Comparison of ENCODE assay signal across 10 cellular contexts in genomic region chr7:98202367-98203195, GRCh38. TPM values are rescaled to one million over a fixed set of nuclear protein-coding genes. Genes with fewer than 3 reads are reported as not detected.
DNase-seq lines count a peak whose midpoint lies in the region; ATAC-seq and TF ChIP-seq lines count a peak whose summit lies in the region.
"Had no signal": no experiment of that assay in that cellular context is flagged by ENCODE, and none has a peak within 500 bp of the region (broad histone marks: within the 10 kb centered on the region; RNA-seq: fewer than 3 reads in every experiment).

No MANE protein-coding gene starts in this region.

- POLR2A ChIA-PET in activated CD8-positive, alpha-beta T cell treated with anti-CD3 and anti-CD28 coated beads for 36 hours (lab: Charles Lee) = interaction anchor here (0.6 to 1.6 kb wide), 5 partner anchors 9 to 330 kb away, joined by 3 to 4 read pairs (median 3); partner anchors contain the start of gene BHLHA15
- POLR2A ChIA-PET in naive thymus-derived CD8-positive, alpha-beta T cell (lab: Charles Lee) = interaction anchor here (0.5 to 5.4 kb wide), 19 partner anchors 8 to 786 kb away, joined by 3 to 84 read pairs (median 5); partner anchors contain the start of genes BHLHA15, TECPR1 and TRRAP

- peaks cover 53% of the 10 kb centered on the region for H3K4me1 Mint-ChIP-seq in activated CD8-positive, alpha-beta T cell treated with anti-CD3 and anti-CD28 coated beads for 36 hours (ENCODE audit: low read depth)
- peaks cover 36 to 77% (median 70%) of the 10 kb centered on the region in 4 donors for H3K4me1 Mint-ChIP-seq in naive thymus-derived CD8-positive, alpha-beta T cell

- peak overlapping the region in 1 of 10 experiments; percentile 42; a peak in 1 of 20 replicates for H3K4me3 ChIP-seq in BLaER1 treated with 17β-estradiol and CSF1 and Interleukin-3, amounts not matched to agents 10 nM and 100 nM
- H3K4me3 ChIP-seq: pancreas had no signal

- peak; percentile 87 for ATAC-seq in GM21367 (IDR thresholded peaks at IDR 0.05; ENCODE audit: unreplicated experiment)
- ATAC-seq in HG03575 (IDR thresholded peaks at IDR 0.05; ENCODE audit: extremely low read depth, insufficient number of reproducible peaks, low FRiP score, unreplicated experiment) = peak; percentile 76
- ATAC-seq in activated CD8-positive, alpha-beta T cell treated with anti-CD3 and anti-CD28 coated beads for 36 hours = peak; percentile 84
- ATAC-seq in naive thymus-derived CD8-positive, alpha-beta T cell = peak; percentile 92

- H3K9me3 ChIP-seq in BLaER1 treated with 17β-estradiol and CSF1 and Interleukin-3, amounts not matched to agents 10 nM and 100 nM (replicated peaks in 1 of 11) = peaks cover 0 to 8% (median 7%) of the 10 kb centered on the region in 11 experiments; a peak in 13 of 22 replicates
- H3K9me3 ChIP-seq: pancreas had no signal

- H3K9me3 Mint-ChIP-seq in activated CD8-positive, alpha-beta T cell treated with anti-CD3 and anti-CD28 coated beads for 36 hours = peaks cover 4% of the 10 kb centered on the region
- peaks cover 0 to 4% (median 0%) of the 10 kb centered on the region in 9 donors for H3K9me3 Mint-ChIP-seq in naive thymus-derived CD8-positive, alpha-beta T cell

- H3K27ac Mint-ChIP-seq in activated CD8-positive, alpha-beta T cell treated with anti-CD3 and anti-CD28 coated beads for 36 hours = peak overlapping the region; percentile 91
- H3K27ac Mint-ChIP-seq in naive thymus-derived CD8-positive, alpha-beta T cell = peak overlapping the region; percentile 78 to 98 (median 96)

- peak overlapping the region in 7 of 11 experiments; percentile 13 to 59 (median 34); a peak in 11 of 22 replicates for H3K27ac ChIP-seq in BLaER1 treated with 17β-estradiol and CSF1 and Interleukin-3, amounts not matched to agents 10 nM and 100 nM
- H3K27ac ChIP-seq: pancreas had no signal

- H3K36me3 ChIP-seq in BLaER1 treated with 17β-estradiol and CSF1 and Interleukin-3, amounts not matched to agents 10 nM and 100 nM = peaks cover 24 to 60% (median 54%) of the 10 kb centered on the region in 11 experiments

- 0 out of 22 replicates have a peak, but pooled peaks cover 0 to 7% (median 0%) of the 10 kb centered on the region in 11 experiments for H3K27me3 ChIP-seq in BLaER1 treated with 17β-estradiol and CSF1 and Interleukin-3, amounts not matched to agents 10 nM and 100 nM
- H3K27me3 ChIP-seq: pancreas had no signal

- peaks cover 39% of the 10 kb centered on the region for H3K36me3 Mint-ChIP-seq in activated CD8-positive, alpha-beta T cell treated with anti-CD3 and anti-CD28 coated beads for 36 hours (ENCODE audit: low read depth)
- peaks cover 0 to 26% (median 15%) of the 10 kb centered on the region in 3 donors for H3K36me3 Mint-ChIP-seq in naive thymus-derived CD8-positive, alpha-beta T cell

- CTCF ChIA-PET in activated CD8-positive, alpha-beta T cell treated with anti-CD3 and anti-CD28 coated beads for 36 hours (lab: Charles Lee) = interaction anchor here (0.8 to 1.7 kb wide), 10 partner anchors 9 to 203 kb away, joined by 3 to 6 read pairs (median 4); partner anchors contain the start of gene BHLHA15

- no peak for TF ChIP-seq CTCF in activated CD8-positive, alpha-beta T cell treated with anti-CD3 and anti-CD28 coated beads for 36 hours (IDR thresholded peaks at IDR 0.05)

- intact Hi-C loops in activated CD8-positive, alpha-beta T cell treated with anti-CD3 and anti-CD28 coated beads for 36 hours (cut with micrococcal nuclease) = no loop called here

- peak; percentile 91 for DNase-seq in activated CD8-positive, alpha-beta T cell treated with anti-CD3 and anti-CD28 coated beads for 36 hours
- peak; percentile 39 to 91 (median 78) for DNase-seq in naive thymus-derived CD8-positive, alpha-beta T cell
- DNase-seq in DMS153 (lab: John Stamatoyannopoulos, UW) = no peak
- no peak for DNase-seq in inferior parietal cortex (ENCODE audit: extremely low spot score)
- DNase-seq in epidermal melanocyte (ENCODE audit: insufficient read length, low spot score) = no peak

- H3K9ac ChIP-seq in BLaER1 treated with 17β-estradiol and CSF1 and Interleukin-3, amounts not matched to agents 10 nM and 100 nM = peak overlapping the region in 8 of 11 experiments; percentile 8 to 54 (median 41); a peak in 7 of 22 replicates

- H3K4me2 ChIP-seq in BLaER1 treated with 17β-estradiol and CSF1 and Interleukin-3, amounts not matched to agents 10 nM and 100 nM = peak overlapping the region; percentile 56 to 95 (median 79)

- H3K4me1 ChIP-seq in BLaER1 treated with 17β-estradiol and CSF1 and Interleukin-3, amounts not matched to agents 10 nM and 100 nM = peaks cover 23 to 47% (median 42%) of the 10 kb centered on the region in 10 experiments
- H3K4me1 ChIP-seq: pancreas had no signal

- peak overlapping the region; percentile 69 for H3K4me3 Mint-ChIP-seq in activated CD8-positive, alpha-beta T cell treated with anti-CD3 and anti-CD28 coated beads for 36 hours
- peak overlapping the region; percentile 81 to 95 (median 90) for H3K4me3 Mint-ChIP-seq in naive thymus-derived CD8-positive, alpha-beta T cell

- peaks cover 9 to 92% (median 70%) of the 10 kb centered on the region in 11 experiments; a peak in 21 of 22 replicates for H4K20me1 ChIP-seq in BLaER1 treated with 17β-estradiol and CSF1 and Interleukin-3, amounts not matched to agents 10 nM and 100 nM

- H3K27me3 Mint-ChIP-seq in activated CD8-positive, alpha-beta T cell treated with anti-CD3 and anti-CD28 coated beads for 36 hours = no peaks in the 10 kb centered on the region
- no peaks in the 10 kb centered on the region for H3K27me3 Mint-ChIP-seq in naive thymus-derived CD8-positive, alpha-beta T cell

RNA-seq across cellular contexts. Expression of gene BHLHA15, which starts 8.7 kb away (rescaled TPM):
- total RNA-seq in activated CD8-positive, alpha-beta T cell treated with anti-CD3 and anti-CD28 coated beads for 36 hours = under 1 TPM in 1 of 2 experiments, not detected in 1; 0.94 TPM
- total RNA-seq in naive thymus-derived CD8-positive, alpha-beta T cell = not detected
- polyA plus RNA-seq in naive thymus-derived CD8-positive, alpha-beta T cell = under 1 TPM in 1 of 3 donors, not detected in 2; 0.47 TPM
- polyA plus RNA-seq: BJ had no signal

RNA-seq across cellular contexts. Expression of gene TECPR1, which starts 49.5 kb away (rescaled TPM):
- total RNA-seq in activated CD8-positive, alpha-beta T cell treated with anti-CD3 and anti-CD28 coated beads for 36 hours = 10 to 100 TPM; 25.6 to 25.7 TPM
- 100 to 1,000 TPM; 174 to 181 TPM for total RNA-seq in naive thymus-derived CD8-positive, alpha-beta T cell
- 10 to 100 TPM; 18.5 to 40.2 (median 26.1) TPM for polyA plus RNA-seq in naive thymus-derived CD8-positive, alpha-beta T cell

Comparison
In these comparisons a context has a peak if more than half of its experiments do, and no peak if none do; other contexts are left out.
1. DNase-seq: peak in activated CD8-positive, alpha-beta T cell treated with anti-CD3 and anti-CD28 coated beads for 36 hours (single experiment) and naive thymus-derived CD8-positive, alpha-beta T cell (10 of 10); none in DMS153 (single experiment), inferior parietal cortex (single experiment) and epidermal melanocyte (single experiment).
2. RNA of gene TECPR1, which starts 49.5 kb away (total RNA-seq): 174 to 181 TPM in naive thymus-derived CD8-positive, alpha-beta T cell; 25.6 to 25.7 TPM in activated CD8-positive, alpha-beta T cell treated with anti-CD3 and anti-CD28 coated beads for 36 hours; every median in the first group is over 4 times any median in the second.
3. Peak in every context shown above with its lines, with median percentiles within 50 percentile points of each other: ATAC-seq.